Comparison of ENCODE assay signal across 6 cellular contexts in the genomic region with DNA sequence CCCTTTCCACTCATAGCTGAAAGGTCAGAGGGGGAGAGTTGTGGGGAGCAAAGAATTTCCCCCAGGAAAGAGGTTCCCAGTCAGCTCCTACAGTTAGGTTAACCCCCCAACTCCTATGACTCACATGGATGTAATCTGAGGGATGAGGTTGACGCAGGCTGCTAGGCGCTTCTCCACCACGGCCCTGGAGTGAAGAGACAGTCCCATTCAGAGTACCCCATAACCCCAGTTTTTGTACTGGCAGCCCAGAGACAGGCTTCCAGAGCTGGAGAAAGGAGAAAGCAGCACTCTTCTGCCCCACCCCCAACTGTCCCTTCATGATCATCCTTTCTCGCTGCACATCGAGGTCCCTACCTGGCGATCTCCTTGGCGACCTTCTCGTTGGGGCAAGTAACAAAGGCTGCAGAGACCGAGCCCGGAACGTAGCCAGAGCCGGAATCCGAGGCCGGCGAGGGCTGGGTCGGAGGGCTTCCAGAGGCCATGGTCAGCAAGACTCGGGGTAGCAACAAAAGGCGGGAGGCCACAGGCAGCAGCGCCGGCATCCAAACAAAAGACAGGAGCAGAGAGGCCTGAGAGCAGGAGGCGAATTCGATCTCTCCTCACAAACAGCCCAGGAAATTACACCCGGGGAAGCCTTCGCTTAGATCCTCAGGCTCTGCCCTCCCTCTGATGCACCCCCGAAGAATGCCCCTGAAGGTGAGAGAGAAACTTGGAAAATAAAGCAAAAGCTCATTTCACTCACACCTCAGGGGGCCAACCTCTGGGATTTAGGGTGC. TPM values are rescaled to one million over a fixed set of nuclear protein-coding genes. Genes with fewer than 3 reads are reported as not detected.
DNase-seq lines count a peak whose midpoint lies in the region; ATAC-seq lines count a peak whose summit lies in the region.

No MANE protein-coding gene starts in this region.

- peak overlapping the region; percentile 96 for H3K4me3 Mint-ChIP-seq in activated T-helper 2 cell treated with anti-CD3 and anti-CD28 coated beads, Interferon-gamma antibody, Interleukin-2, Interleukin-4, amounts not matched to agents 10 μg/mL and 5 μg/mL and 100 μg/mL, durations not matched to agents 14 hours and 24 hours and 36 hours (ENCODE audit: low read depth)

- H3K36me3 Mint-ChIP-seq in activated T-helper 2 cell treated with anti-CD3 and anti-CD28 coated beads, Interferon-gamma antibody, Interleukin-2, Interleukin-4, amounts not matched to agents 10 μg/mL and 5 μg/mL and 100 μg/mL, durations not matched to agents 14 hours and 24 hours and 36 hours (ENCODE audit: low read depth): peaks cover 45% of the 10 kb centered on the region

- no peaks in the 10 kb centered on the region for H3K27me3 Mint-ChIP-seq in activated T-helper 2 cell treated with anti-CD3 and anti-CD28 coated beads, Interferon-gamma antibody, Interleukin-2, Interleukin-4, amounts not matched to agents 10 μg/mL and 5 μg/mL and 100 μg/mL, durations not matched to agents 14 hours and 24 hours and 36 hours (ENCODE audit: low read depth)

- H3K4me1 Mint-ChIP-seq in activated T-helper 2 cell treated with anti-CD3 and anti-CD28 coated beads, Interferon-gamma antibody, Interleukin-2, Interleukin-4, amounts not matched to agents 10 μg/mL and 5 μg/mL and 100 μg/mL, durations not matched to agents 14 hours and 24 hours and 36 hours (ENCODE audit: low read depth): peaks cover 57% of the 10 kb centered on the region

- ATAC-seq in GM18867 (IDR thresholded peaks at IDR 0.05; ENCODE audit: unreplicated experiment): no peak

- DNase-seq in HS-27A (ENCODE audit: low read depth) (peak; percentile 85), lung microvascular endothelial cell (ENCODE audit: low read depth in 2 of 2) (peak; percentile 23 to 72), activated gamma-delta T cell (lab: John Stamatoyannopoulos, UW) (no peak)
- no peak for DNase-seq in activated T-helper 2 cell treated with anti-CD3 and anti-CD28 coated beads, Interferon-gamma antibody, Interleukin-2, Interleukin-4, amounts not matched to agents 10 μg/mL and 5 μg/mL and 100 μg/mL, durations not matched to agents 14 hours and 24 hours and 36 hours (ENCODE audit: low spot score)
- DNase-seq in NK-92 treated with Interleukin-12 subunit alpha and Interleukin-12 subunit beta, amount 100 ng/mL, for 24 hours (lab: John Stamatoyannopoulos, UW): no peak

- intact Hi-C loops in activated T-helper 2 cell treated with anti-CD3 and anti-CD28 coated beads, Interferon-gamma antibody, Interleukin-2, Interleukin-4, amounts not matched to agents 10 μg/mL and 5 μg/mL and 100 μg/mL, durations not matched to agents 14 hours and 24 hours and 36 hours (cut with micrococcal nuclease): loop anchor here (5.0 to 10.0 kb wide), 3 partner anchors 120 to 1755 kb away; partner anchors contain the start of genes C6orf47, GPANK1 and RGL2

- H3K9me3 Mint-ChIP-seq in activated T-helper 2 cell treated with anti-CD3 and anti-CD28 coated beads, Interferon-gamma antibody, Interleukin-2, Interleukin-4, amounts not matched to agents 10 μg/mL and 5 μg/mL and 100 μg/mL, durations not matched to agents 14 hours and 24 hours and 36 hours: no peaks in the 10 kb centered on the region

- peak overlapping the region; percentile 100 for H3K27ac Mint-ChIP-seq in activated T-helper 2 cell treated with anti-CD3 and anti-CD28 coated beads, Interferon-gamma antibody, Interleukin-2, Interleukin-4, amounts not matched to agents 10 μg/mL and 5 μg/mL and 100 μg/mL, durations not matched to agents 14 hours and 24 hours and 36 hours

RNA-seq across cellular contexts. Expression of gene CUTA, which starts 0.6 kb away (rescaled TPM):
- total RNA-seq in activated T-helper 2 cell treated with anti-CD3 and anti-CD28 coated beads, Interferon-gamma antibody, Interleukin-2, Interleukin-4, amounts not matched to agents 10 μg/mL and 5 μg/mL and 100 μg/mL, durations not matched to agents 14 hours and 24 hours and 36 hours: 143 and 146 TPM in 2 replicates
- 52.3 and 89.5 TPM in 2 replicates for total RNA-seq in lung microvascular endothelial cell

RNA-seq across cellular contexts. Expression of gene SYNGAP1, which starts 2.5 kb away (rescaled TPM):
- 60.1 and 71.3 TPM in 2 replicates for total RNA-seq in activated T-helper 2 cell treated with anti-CD3 and anti-CD28 coated beads, Interferon-gamma antibody, Interleukin-2, Interleukin-4, amounts not matched to agents 10 μg/mL and 5 μg/mL and 100 μg/mL, durations not matched to agents 14 hours and 24 hours and 36 hours
- total RNA-seq in lung microvascular endothelial cell: 1.3 and 1.6 TPM in 2 replicates

RNA-seq across cellular contexts. Expression of gene PHF1, which starts 6.5 kb away (rescaled TPM):
- 33.0 and 39.1 TPM in 2 replicates for total RNA-seq in activated T-helper 2 cell treated with anti-CD3 and anti-CD28 coated beads, Interferon-gamma antibody, Interleukin-2, Interleukin-4, amounts not matched to agents 10 μg/mL and 5 μg/mL and 100 μg/mL, durations not matched to agents 14 hours and 24 hours and 36 hours
- 5.4 and 9.7 TPM in 2 replicates for total RNA-seq in lung microvascular endothelial cell

RNA-seq across cellular contexts. Expression of gene KIFC1, which starts 25.7 kb away (rescaled TPM):
- 78.3 and 80.9 TPM in 2 replicates for total RNA-seq in activated T-helper 2 cell treated with anti-CD3 and anti-CD28 coated beads, Interferon-gamma antibody, Interleukin-2, Interleukin-4, amounts not matched to agents 10 μg/mL and 5 μg/mL and 100 μg/mL, durations not matched to agents 14 hours and 24 hours and 36 hours
- total RNA-seq in lung microvascular endothelial cell: 4.2 and 9.4 TPM in 2 replicates

RNA-seq across cellular contexts. Expression of gene ZBTB9, which starts 37.1 kb away (rescaled TPM):
- 11.4 and 11.5 TPM in 2 replicates for total RNA-seq in activated T-helper 2 cell treated with anti-CD3 and anti-CD28 coated beads, Interferon-gamma antibody, Interleukin-2, Interleukin-4, amounts not matched to agents 10 μg/mL and 5 μg/mL and 100 μg/mL, durations not matched to agents 14 hours and 24 hours and 36 hours
- total RNA-seq in lung microvascular endothelial cell: 3.1 and 5.8 TPM in 2 replicates

Comparison
In these comparisons a context has a peak if more than half of its experiments do, and no peak if none do; other contexts are left out.
1. DNase-seq: peak in HS-27A (single experiment) and lung microvascular endothelial cell (2 of 2); none in activated T-helper 2 cell treated with anti-CD3 and anti-CD28 coated beads, Interferon-gamma antibody, Interleukin-2, Interleukin-4, amounts not matched to agents 10 μg/mL and 5 μg/mL and 100 μg/mL, durations not matched to agents 14 hours and 24 hours and 36 hours (single experiment), activated gamma-delta T cell (single experiment) and NK-92 treated with Interleukin-12 subunit alpha and Interleukin-12 subunit beta, amount 100 ng/mL, for 24 hours (single experiment).
2. RNA of gene SYNGAP1, which starts 2.5 kb away (total RNA-seq): 60.1 to 71.3 TPM in activated T-helper 2 cell treated with anti-CD3 and anti-CD28 coated beads, Interferon-gamma antibody, Interleukin-2, Interleukin-4, amounts not matched to agents 10 μg/mL and 5 μg/mL and 100 μg/mL, durations not matched to agents 14 hours and 24 hours and 36 hours; 1.3 to 1.6 TPM in lung microvascular endothelial cell; every median in the first group is over 10 times any median in the second.